Comparison of ENCODE assay signal across 8 cellular contexts in genomic region chr10:73908853-73909611, GRCh38. TPM values are rescaled to one million over a fixed set of nuclear protein-coding genes. Genes with fewer than 3 reads are reported as not detected.
DNase-seq lines count a peak whose midpoint lies in the region; ATAC-seq and FAIRE-seq lines count a peak whose summit lies in the region.

No MANE protein-coding gene starts in this region.

- H3K4me3 ChIP-seq in BLaER1, result peak overlapping the region; percentile 91
- H3K4me3 ChIP-seq in small intestine (ENCODE audit: low read depth in 1 of 2, low read length in 2 of 2), result no peak overlapping the region

- 12 to 15% (median 12%) methylated on average over 11 of the region's 11 CpGs for WGBS in small intestine, 3 donors

- H3K36me3 ChIP-seq in BLaER1 (peaks cover 15% of the 10 kb centered on the region), small intestine (ENCODE audit: control insufficient read depth in 2 of 2, insufficient read depth in 2 of 2, low read length in 2 of 2) (no peaks in the 10 kb centered on the region)

- DNase-seq in NCI-H226 (peak; percentile 96), fibroblast of peridontal ligament (ENCODE audit: extremely low read depth) (peak; percentile 94), small intestine (peak; percentile 45), NCI-H2029 treated with DMSO at 0.1 percent for 48 hours (lab: John Stamatoyannopoulos, UW) (no peak), cerebellum (ENCODE audit: low spot score) (no peak)
- DNase-seq in activated CD8-positive, alpha-beta memory T cell treated with anti-CD3 and anti-CD28 coated beads, Interleukin-2, amount 50 U/mL, for 24 hours (ENCODE audit: extremely low read depth), result peak; percentile 14

- H4K20me1 ChIP-seq in BLaER1, result no peaks in the 10 kb centered on the region

- peak; percentile 41 for ATAC-seq in GM21390 (IDR thresholded peaks at IDR 0.05; ENCODE audit: unreplicated experiment)

- H3K9ac ChIP-seq in BLaER1, result peak overlapping the region; percentile 84

- H3K9me3 ChIP-seq in BLaER1, result no peaks in the 10 kb centered on the region
- H3K9me3 ChIP-seq in small intestine (ENCODE audit: control insufficient read depth, low read depth), result no peaks in the 10 kb centered on the region

- H3K27ac ChIP-seq in BLaER1 (peak overlapping the region; percentile 83), small intestine (ENCODE audit: low read depth in 1 of 2, low read length in 1 of 2) (peak overlapping the region; percentile 42 to 60)

- H3K27me3 ChIP-seq in BLaER1 (no peaks in the 10 kb centered on the region), small intestine (ENCODE audit: control insufficient read depth in 2 of 2, insufficient read depth in 2 of 2, low read length in 2 of 2) (no peaks in the 10 kb centered on the region)

- H3K4me2 ChIP-seq in BLaER1, result peak overlapping the region; percentile 94

- peaks cover 66% of the 10 kb centered on the region for H3K4me1 ChIP-seq in BLaER1
- peaks cover 0 to 3% of the 10 kb centered on the region in 2 donors for H3K4me1 ChIP-seq in small intestine (ENCODE audit: control insufficient read depth in 2 of 2, insufficient read depth in 1 of 2, low read depth in 1 of 2, low read length in 1 of 2)

- FAIRE-seq in small intestine (lab: Jason Lieb, UNC), result no peak

RNA-seq across cellular contexts. Expression of gene PLAU, which starts 1.9 kb away (rescaled TPM):
- 10 to 100 TPM in 1 of 3 donors, 1 to 10 TPM in 2; 1.3 to 11.1 (median 1.6) TPM for polyA plus RNA-seq in small intestine
- 1.00 TPM for total RNA-seq in cerebellum

RNA-seq across cellular contexts. Expression of gene CAMK2G, which starts 34.7 kb away (rescaled TPM):
- polyA plus RNA-seq in small intestine, result 10 to 100 TPM; 33.1 to 74.9 (median 54.9) TPM
- 35.9 TPM for total RNA-seq in cerebellum

Comparison
In these comparisons a context has a peak if more than half of its experiments do, and no peak if none do; other contexts are left out.
1. DNase-seq: peak in NCI-H226 (single experiment), activated CD8-positive, alpha-beta memory T cell treated with anti-CD3 and anti-CD28 coated beads, Interleukin-2, amount 50 U/mL, for 24 hours (single experiment), fibroblast of peridontal ligament (single experiment) and small intestine (single experiment); none in NCI-H2029 treated with DMSO at 0.1 percent for 48 hours (single experiment) and cerebellum (single experiment).